ENCODE assay signal across 16 cellular contexts in genomic region chr2:128782411-128783192, GRCh38.
"Had no signal": no experiment of that assay in that cellular context is flagged by ENCODE, and none has a peak within 500 bp of the region (broad histone marks: within the 10 kb centered on the region; RNA-seq: fewer than 3 reads in every experiment).

No MANE protein-coding gene starts in this region.

- H3K36me3 Mint-ChIP-seq: activated naive CD8-positive, alpha-beta T cell treated with anti-CD3 and anti-CD28 coated beads, Interleukin-2, amount 10 ng/mL, durations not matched to agents 7 days and 5 days; naive thymus-derived CD8-positive, alpha-beta T cell had no signal

- H3K27ac Mint-ChIP-seq: activated naive CD8-positive, alpha-beta T cell treated with anti-CD3 and anti-CD28 coated beads, Interleukin-2, amount 10 ng/mL, durations not matched to agents 7 days and 5 days; naive thymus-derived CD8-positive, alpha-beta T cell; stimulated activated naive CD8-positive, alpha-beta T cell treated with anti-CD3 and anti-CD28 coated beads, Interleukin-15, Interleukin-2, amounts not matched to agents 100 ng/mL and 50 ng/mL, for 24 hours; T-helper 2 cell treated with Interferon-gamma antibody and Interleukin-4, amounts not matched to agents 5 μg/mL and 100 μg/mL, for 36 hours had no signal

- H3K4me3 Mint-ChIP-seq: activated naive CD8-positive, alpha-beta T cell treated with anti-CD3 and anti-CD28 coated beads, Interleukin-2, amount 10 ng/mL, durations not matched to agents 7 days and 5 days; naive thymus-derived CD8-positive, alpha-beta T cell; stimulated activated naive CD8-positive, alpha-beta T cell treated with anti-CD3 and anti-CD28 coated beads, Interleukin-15, Interleukin-2, amounts not matched to agents 100 ng/mL and 50 ng/mL, for 24 hours; T-helper 2 cell treated with Interferon-gamma antibody and Interleukin-4, amounts not matched to agents 5 μg/mL and 100 μg/mL, for 36 hours had no signal

- H3K4me1 ChIP-seq: psoas muscle, SJCRH30, testis had no signal

- ATAC-seq: activated CD4-positive, CD25-positive, alpha-beta regulatory T cell treated with anti-CD3 and anti-CD28 coated beads, Interleukin-2, amount 50 U/mL, for 24 hours; naive thymus-derived CD8-positive, alpha-beta T cell; psoas muscle had no signal

- H3K27ac ChIP-seq: psoas muscle, SJCRH30, testis had no signal

- H3K4me1 Mint-ChIP-seq: activated naive CD8-positive, alpha-beta T cell treated with anti-CD3 and anti-CD28 coated beads, Interleukin-2, amount 10 ng/mL, durations not matched to agents 7 days and 5 days had no signal

- DNase-seq: activated CD4-positive, alpha-beta T cell treated with anti-CD3 and anti-CD28 coated beads, Interleukin-2, amount 50 U/mL, for 48 hours; activated gamma-delta T cell; activated naive CD8-positive, alpha-beta T cell treated with anti-CD3 and anti-CD28 coated beads, Interleukin-2, amount 10 ng/mL, durations not matched to agents 7 days and 5 days; anterior cingulate cortex; effector CD4-positive, alpha-beta T cell; foreskin melanocyte; naive thymus-derived CD8-positive, alpha-beta T cell; psoas muscle; SJCRH30; stimulated activated CD4-positive, alpha-beta T cell treated with anti-CD3 and anti-CD28 coated beads, Interleukin-4, amount 100 ng/mL, for 1 hour; stimulated activated CD8-positive, alpha-beta memory T cell treated with anti-CD3 and anti-CD28 coated beads, Interleukin-4, amount 100 ng/mL, for 48 hours; SW 1271; testis had no signal

- H3K4me3 ChIP-seq: psoas muscle, SJCRH30, testis had no signal

- H3K36me3 ChIP-seq: SJCRH30 had no signal

- H3K27me3 ChIP-seq: SJCRH30, testis had no signal

- H3K9me3 Mint-ChIP-seq: activated naive CD8-positive, alpha-beta T cell treated with anti-CD3 and anti-CD28 coated beads, Interleukin-2, amount 10 ng/mL, durations not matched to agents 7 days and 5 days; naive thymus-derived CD8-positive, alpha-beta T cell; stimulated activated naive CD8-positive, alpha-beta T cell treated with anti-CD3 and anti-CD28 coated beads, Interleukin-15, Interleukin-2, amounts not matched to agents 100 ng/mL and 50 ng/mL, for 24 hours; T-helper 2 cell treated with Interferon-gamma antibody and Interleukin-4, amounts not matched to agents 5 μg/mL and 100 μg/mL, for 36 hours had no signal

- H3K9me3 ChIP-seq: psoas muscle, SJCRH30, testis had no signal

- H3K27me3 Mint-ChIP-seq: activated naive CD8-positive, alpha-beta T cell treated with anti-CD3 and anti-CD28 coated beads, Interleukin-2, amount 10 ng/mL, durations not matched to agents 7 days and 5 days; stimulated activated naive CD8-positive, alpha-beta T cell treated with anti-CD3 and anti-CD28 coated beads, Interleukin-15, Interleukin-2, amounts not matched to agents 100 ng/mL and 50 ng/mL, for 24 hours had no signal
